ENCODE assay signal across 12 cellular contexts in genomic region chr10:102455893-102456471, GRCh38. TPM values are rescaled to one million over a fixed set of nuclear protein-coding genes. Genes with fewer than 3 reads are reported as not detected.
DNase-seq lines count a peak whose midpoint lies in the region; ATAC-seq and TF ChIP-seq lines count a peak whose summit lies in the region.
"Had no signal": no experiment of that assay in that cellular context is flagged by ENCODE, and none has a peak within 500 bp of the region (broad histone marks: within the 10 kb centered on the region; RNA-seq: fewer than 3 reads in every experiment).

No MANE protein-coding gene starts in this region.

- no peak overlapping the region for H3K4ac ChIP-seq in trophoblast cell (ENCODE audit: low read depth, low read length)

- H3K4me1 ChIP-seq in endodermal cell (ENCODE audit: control insufficient read depth, insufficient read depth, low read length) (peaks cover 9% of the 10 kb centered on the region), trophoblast cell (ENCODE audit: control insufficient read depth in 1 of 2, insufficient read depth in 2 of 2, low read length in 2 of 2) (peaks cover 11 to 16% of the 10 kb centered on the region in 2 experiments)

- peaks cover 41% of the 10 kb centered on the region for H3K27me3 ChIP-seq in endodermal cell (ENCODE audit: control insufficient read depth, insufficient read depth, low read length, poor library complexity, severe bottlenecking)
- H3K27me3 ChIP-seq in trophoblast cell (ENCODE audit: insufficient read depth, low read length), result no peaks in the 10 kb centered on the region

- peak overlapping the region; percentile 91 for H2BK120ac ChIP-seq in trophoblast cell (ENCODE audit: insufficient read depth, low read length, poor library complexity)

- peak overlapping the region; percentile 65 for H4K91ac ChIP-seq in trophoblast cell (ENCODE audit: low read depth, low read length)

- no peak overlapping the region for H3K23ac ChIP-seq in trophoblast cell (ENCODE audit: low read length)

- H3K18ac ChIP-seq in trophoblast cell (ENCODE audit: low read length), result no peak overlapping the region

- no peak for TF ChIP-seq CTCF in endodermal cell (conservative IDR thresholded peaks at IDR 0.05)
- TF ChIP-seq CTCF in GM20000 (IDR thresholded peaks at IDR 0.05; ENCODE audit: extremely low read depth, missing control alignments), result no peak

- H4K12ac ChIP-seq in trophoblast cell (ENCODE audit: low read depth, low read length), result no peak overlapping the region

- peak overlapping the region; percentile 52 for H3K14ac ChIP-seq in trophoblast cell (ENCODE audit: low read length)

- peaks cover 7% of the 10 kb centered on the region for H3K36me3 Mint-ChIP-seq in endodermal cell (ENCODE audit: low read depth)
- H3K36me3 Mint-ChIP-seq: naive B cell had no signal

- no peak overlapping the region for H3K4me3 Mint-ChIP-seq in endodermal cell

- H3K9me3 Mint-ChIP-seq in endodermal cell, result no peaks in the 10 kb centered on the region

- H3K4me3 ChIP-seq in endodermal cell (ENCODE audit: low read length) (no peak overlapping the region), trophoblast cell (ENCODE audit: low read depth, low read length) (no peak overlapping the region)
- H3K4me3 ChIP-seq: GM12878 had no signal

- H3K27ac Mint-ChIP-seq in endodermal cell, result peak overlapping the region; percentile 89

- no peak overlapping the region for H2BK12ac ChIP-seq in trophoblast cell (ENCODE audit: low read length)

- H3K4me1 Mint-ChIP-seq in endodermal cell, result peaks cover 38% of the 10 kb centered on the region

- DNase-seq in NCI-H524 (lab: John Stamatoyannopoulos, UW) (peak; percentile 10 to 70), NCI-H524 treated with DMSO at 0.1 percent for 48 hours (lab: John Stamatoyannopoulos, UW) (no peak), NCI-H460 (ENCODE audit: extremely low read depth, low read depth) (peak; percentile 76), endodermal cell (peak; percentile 80), trophoblast cell (peak; percentile 77 to 86), GM20000 (ENCODE audit: low spot score) (no peak), DMS 273 treated with DMSO at 0.1 percent for 48 hours (lab: John Stamatoyannopoulos, UW) (no peak)
- DNase-seq: foreskin melanocyte, naive B cell, T-helper 1 cell had no signal

- H3K9me3 ChIP-seq in endodermal cell (ENCODE audit: control insufficient read depth, low read length), result no peaks in the 10 kb centered on the region
- H3K9me3 ChIP-seq in trophoblast cell (ENCODE audit: insufficient read depth, low read depth, low read length), result peaks cover 1% of the 10 kb centered on the region

- peaks cover 59% of the 10 kb centered on the region for H3K27me3 Mint-ChIP-seq in endodermal cell (ENCODE audit: insufficient read depth)
- H3K27me3 Mint-ChIP-seq: naive B cell had no signal

- no peak overlapping the region for H3K9ac ChIP-seq in endodermal cell (ENCODE audit: extremely low read depth, low read length, poor library complexity, severe bottlenecking)
- no peak overlapping the region for H3K9ac ChIP-seq in trophoblast cell (ENCODE audit: low read length)

- no peak overlapping the region for H2AFZ ChIP-seq in trophoblast cell (ENCODE audit: insufficient read depth, low read length, poor library complexity)

- 67 to 70% methylated on average over 4 to 7 of the region's 7 CpGs for WGBS in endodermal cell (ENCODE audit: insufficient coverage in 1 of 2, insufficient read length in 1 of 2), 2 experiments
- WGBS in trophoblast cell (ENCODE audit: extremely low coverage, insufficient coverage, insufficient read length), result no CpG with 5 or more reads among the region's 7 CpGs

- no peak overlapping the region for H3K27ac ChIP-seq in endodermal cell (ENCODE audit: low read depth, low read length)
- peak overlapping the region; percentile 60 for H3K27ac ChIP-seq in trophoblast cell (ENCODE audit: low read depth, low read length)

- no peak overlapping the region for H3K4me2 ChIP-seq in trophoblast cell (ENCODE audit: low read length)

- H2BK5ac ChIP-seq in trophoblast cell (ENCODE audit: low read depth, low read length, poor library complexity), result no peak overlapping the region

- H3K36me3 ChIP-seq in endodermal cell (ENCODE audit: control insufficient read depth, insufficient read depth, low read length) (peaks cover 4% of the 10 kb centered on the region), trophoblast cell (ENCODE audit: control insufficient read depth in 1 of 2, insufficient read depth in 2 of 2, low read length in 2 of 2) (peaks cover 5 to 6% of the 10 kb centered on the region in 2 experiments)

- no peak overlapping the region for H2AK5ac ChIP-seq in trophoblast cell (ENCODE audit: low read length)

- no peak for ATAC-seq in HG03135 (IDR thresholded peaks at IDR 0.05; ENCODE audit: unreplicated experiment)
- ATAC-seq: GM12878 had no signal

- peaks cover 14% of the 10 kb centered on the region for H3K79me1 ChIP-seq in trophoblast cell (ENCODE audit: low read length)

- H4K8ac ChIP-seq in trophoblast cell (ENCODE audit: low read depth, low read length), result peak overlapping the region; percentile 16

- peaks cover 3% of the 10 kb centered on the region for H3K79me2 ChIP-seq in trophoblast cell (ENCODE audit: control insufficient read depth, insufficient read depth, low read length, poor library complexity)

RNA-seq across cellular contexts. Expression of gene C10orf95, which starts 4.6 kb away (rescaled TPM):
- total RNA-seq in NCI-H460 (2014; rRNA removed; shearing (Covaris generic)), result 0.37 and 0.55 TPM in 2 replicates
- polyA plus RNA-seq in NCI-H460 (2014; cell fraction: nucleus; rRNA removed), result 0.11 and 0.60 TPM in 2 replicates
- total RNA-seq in endodermal cell, result under 1 TPM; 0.35 to 0.93 TPM
- polyA plus RNA-seq in endodermal cell (2013, experiment 1 of 2), result not detected
- polyA plus RNA-seq in endodermal cell (2013, experiment 2 of 2), result 0.25 TPM
- 17.4 and 19.7 TPM in 2 replicates for polyA plus RNA-seq in trophoblast cell (2013)

RNA-seq across cellular contexts. Expression of gene CUEDC2, which starts 23.6 kb away (rescaled TPM):
- total RNA-seq in NCI-H460 (2014; rRNA removed; shearing (Covaris generic)), result 51.7 and 55.3 TPM in 2 replicates
- 82.1 and 118 TPM in 2 replicates for polyA plus RNA-seq in NCI-H460 (2014; cell fraction: nucleus; rRNA removed)
- total RNA-seq in endodermal cell, result 10 to 100 TPM; 51.7 to 82.9 TPM
- polyA plus RNA-seq in endodermal cell (2013, experiment 1 of 2), result 103 TPM
- 91.7 TPM for polyA plus RNA-seq in endodermal cell (2013, experiment 2 of 2)
- 45.8 and 49.8 TPM in 2 replicates for polyA plus RNA-seq in trophoblast cell (2013)

RNA-seq across cellular contexts. Expression of gene FBXL15, which starts 35.3 kb away (rescaled TPM):
- total RNA-seq in NCI-H460 (2014; rRNA removed; shearing (Covaris generic)), result 13.7 and 18.1 TPM in 2 replicates
- polyA plus RNA-seq in NCI-H460 (2014; cell fraction: nucleus; rRNA removed), result 31.3 and 38.5 TPM in 2 replicates
- total RNA-seq in endodermal cell, result 10 to 100 TPM in 1 of 2 donors, 1 to 10 TPM in 1; 9.7 to 11.4 TPM
- 9.3 TPM for polyA plus RNA-seq in endodermal cell (2013, experiment 1 of 2)
- polyA plus RNA-seq in endodermal cell (2013, experiment 2 of 2), result 10.1 TPM
- 6.1 and 6.6 TPM in 2 replicates for polyA plus RNA-seq in trophoblast cell (2013)

RNA-seq across cellular contexts. Expression of gene PSD, which starts 37.4 kb away (rescaled TPM):
- total RNA-seq in NCI-H460 (2014; rRNA removed; shearing (Covaris generic)), result 0.29 and 0.32 TPM in 2 replicates
- 1.4 and 1.7 TPM in 2 replicates for polyA plus RNA-seq in NCI-H460 (2014; cell fraction: nucleus; rRNA removed)
- 1 to 10 TPM; 2.8 to 8.3 TPM for total RNA-seq in endodermal cell
- 9.2 TPM for polyA plus RNA-seq in endodermal cell (2013, experiment 1 of 2)
- 9.9 TPM for polyA plus RNA-seq in endodermal cell (2013, experiment 2 of 2)
- polyA plus RNA-seq in trophoblast cell (2013), result 0.78 and 0.92 TPM in 2 replicates

RNA-seq across cellular contexts. Expression of gene ACTR1A, which starts 46.5 kb away (rescaled TPM):
- 78.5 and 93.2 TPM in 2 replicates for total RNA-seq in NCI-H460 (2014; rRNA removed; shearing (Covaris generic))
- 64.8 and 78.4 TPM in 2 replicates for polyA plus RNA-seq in NCI-H460 (2014; cell fraction: nucleus; rRNA removed)
- 100 to 1,000 TPM in 1 of 2 donors, 10 to 100 TPM in 1; 91.6 to 114 TPM for total RNA-seq in endodermal cell
- polyA plus RNA-seq in endodermal cell (2013, experiment 1 of 2), result 128 TPM
- 120 TPM for polyA plus RNA-seq in endodermal cell (2013, experiment 2 of 2)
- polyA plus RNA-seq in trophoblast cell (2013), result 75.7 and 77.7 TPM in 2 replicates

Comparison
In these comparisons a context has a peak if more than half of its experiments do, and no peak if none do; other contexts are left out.
1. DNase-seq: peak in NCI-H524 (2 of 2), NCI-H460 (single experiment), endodermal cell (single experiment) and trophoblast cell (2 of 2); none in NCI-H524 treated with DMSO at 0.1 percent for 48 hours (single experiment), GM20000 (single experiment) and DMS 273 treated with DMSO at 0.1 percent for 48 hours (single experiment).